1 cellular context compared by ENCODE assay signal in genomic region chr7:44796504-44797328, GRCh38.
TF ChIP-seq lines count a peak whose summit lies in the region.

Gene PPIA (plus strand): TSS chr7:44796681. CDS start chr7:44796725, 44 bp downstream.

TF ChIP-seq in HepG2, 621 proteins besides CTCF, POLR2A, EP300 and RAD21 (continued from another document and continues in another):
- TF ChIP-seq, protein P1, sequence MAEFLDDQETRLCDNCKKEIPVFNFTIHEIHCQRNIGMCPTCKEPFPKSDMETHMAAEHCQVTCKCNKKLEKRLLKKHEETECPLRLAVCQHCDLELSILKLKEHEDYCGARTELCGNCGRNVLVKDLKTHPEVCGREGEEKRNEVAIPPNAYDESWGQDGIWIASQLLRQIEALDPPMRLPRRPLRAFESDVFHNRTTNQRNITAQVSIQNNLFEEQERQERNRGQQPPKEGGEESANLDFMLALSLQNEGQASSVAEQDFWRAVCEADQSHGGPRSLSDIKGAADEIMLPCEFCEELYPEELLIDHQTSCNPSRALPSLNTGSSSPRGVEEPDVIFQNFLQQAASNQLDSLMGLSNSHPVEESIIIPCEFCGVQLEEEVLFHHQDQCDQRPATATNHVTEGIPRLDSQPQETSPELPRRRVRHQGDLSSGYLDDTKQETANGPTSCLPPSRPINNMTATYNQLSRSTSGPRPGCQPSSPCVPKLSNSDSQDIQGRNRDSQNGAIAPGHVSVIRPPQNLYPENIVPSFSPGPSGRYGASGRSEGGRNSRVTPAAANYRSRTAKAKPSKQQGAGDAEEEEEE (CRISPR knock-in tag; IDR thresholded peaks at IDR 0.05; ENCODE audit: borderline replicate concordance), result 0 out of 2 replicates have a peak, but pooled peaks have one; percentile 57
- TF ChIP-seq RBM39 (IDR thresholded peaks at IDR 0.05; ENCODE audit: low read depth, low read length, poor library complexity, severe bottlenecking) (peak; percentile 96), NR0B2 (CRISPR knock-in tag; IDR thresholded peaks at IDR 0.05) (peak; percentile 70), ISX (CRISPR knock-in tag; conservative IDR thresholded peaks at IDR 0.05) (peak; percentile 71; the same call in 1 of the 2 replicates), ARNT2 (CRISPR knock-in tag; IDR thresholded peaks at IDR 0.05; ENCODE audit: low read depth) (peak; percentile 76), MIXL1 (CRISPR knock-in tag; IDR thresholded peaks at IDR 0.05) (no peak), KLF11 (CRISPR knock-in tag; IDR thresholded peaks at IDR 0.05) (peak; percentile 24; the same call in 1 of the 2 replicates), NR2F2 (IDR thresholded peaks at IDR 0.05; ENCODE audit: borderline replicate concordance, low read depth) (no peak), ZHX2 (IDR thresholded peaks at IDR 0.05; ENCODE audit: low read depth) (no peak), ZHX2 (CRISPR knock-in tag; IDR thresholded peaks at IDR 0.05; ENCODE audit: borderline replicate concordance) (peak; percentile 86; the same call in 1 of the 2 replicates), KDM5B (CRISPR knock-in tag; IDR thresholded peaks at IDR 0.05; ENCODE audit: borderline replicate concordance) (peak; percentile 84; the same call in 1 of the 2 replicates), PAXIP1 (CRISPR knock-in tag; conservative IDR thresholded peaks at IDR 0.05) (0 out of 2 replicates have a peak, but pooled peaks have one; percentile 18), ZNF780A (CRISPR knock-in tag; IDR thresholded peaks at IDR 0.05) (0 out of 2 replicates have a peak, but pooled peaks have one; percentile 90), MEIS2 (CRISPR knock-in tag; IDR thresholded peaks at IDR 0.05) (peak; percentile 55), NBN (conservative IDR thresholded peaks at IDR 0.05) (no peak), ZNF574 (CRISPR knock-in tag; IDR thresholded peaks at IDR 0.05) (peak; percentile 67), ZNF749 (CRISPR knock-in tag; IDR thresholded peaks at IDR 0.05; ENCODE audit: borderline replicate concordance) (peak; percentile 84; the same call in 1 of the 2 replicates), ZNF549 (CRISPR knock-in tag; IDR thresholded peaks at IDR 0.05) (0 out of 2 replicates have a peak, but pooled peaks have one; percentile 68), ATAD3A (CRISPR knock-in tag; IDR thresholded peaks at IDR 0.05) (no peak), TMF1 (CRISPR knock-in tag; IDR thresholded peaks at IDR 0.05; ENCODE audit: low read depth) (peak; percentile 80; the same call in 1 of the 2 replicates), MAF1 (CRISPR knock-in tag; IDR thresholded peaks at IDR 0.05; ENCODE audit: borderline replicate concordance) (peak; percentile 88), SP2 (CRISPR knock-in tag; IDR thresholded peaks at IDR 0.05) (peak; percentile 98), HDAC1 (CRISPR knock-in tag; IDR thresholded peaks at IDR 0.05) (peak; percentile 27; the same call in 1 of the 2 replicates), ZNF562 (CRISPR knock-in tag; IDR thresholded peaks at IDR 0.05; ENCODE audit: borderline replicate concordance) (0 out of 2 replicates have a peak, but pooled peaks have one; percentile 45), ZNF615 (CRISPR knock-in tag; IDR thresholded peaks at IDR 0.05; ENCODE audit: borderline replicate concordance) (no peak), ZNF777 (CRISPR knock-in tag; IDR thresholded peaks at IDR 0.05) (peak; percentile 59; the same call in 1 of the 2 replicates), CREM (IDR thresholded peaks at IDR 0.05) (peak; percentile 62), CREM (CRISPR knock-in tag; IDR thresholded peaks at IDR 0.05) (no peak), CAMTA2 (CRISPR knock-in tag; IDR thresholded peaks at IDR 0.05; ENCODE audit: borderline replicate concordance) (peak; percentile 48; the same call in 1 of the 2 replicates), MXD1 (CRISPR knock-in tag; IDR thresholded peaks at IDR 0.05) (peak; percentile 52; the same call in 1 of the 2 replicates), ZNF781 (CRISPR knock-in tag; IDR thresholded peaks at IDR 0.05; ENCODE audit: borderline replicate concordance, not compliant biosample characterization) (peak; percentile 34), KDM2A (CRISPR knock-in tag; IDR thresholded peaks at IDR 0.05; ENCODE audit: borderline replicate concordance, low read depth) (peak; percentile 74)
- TF ChIP-seq, protein P2, sequence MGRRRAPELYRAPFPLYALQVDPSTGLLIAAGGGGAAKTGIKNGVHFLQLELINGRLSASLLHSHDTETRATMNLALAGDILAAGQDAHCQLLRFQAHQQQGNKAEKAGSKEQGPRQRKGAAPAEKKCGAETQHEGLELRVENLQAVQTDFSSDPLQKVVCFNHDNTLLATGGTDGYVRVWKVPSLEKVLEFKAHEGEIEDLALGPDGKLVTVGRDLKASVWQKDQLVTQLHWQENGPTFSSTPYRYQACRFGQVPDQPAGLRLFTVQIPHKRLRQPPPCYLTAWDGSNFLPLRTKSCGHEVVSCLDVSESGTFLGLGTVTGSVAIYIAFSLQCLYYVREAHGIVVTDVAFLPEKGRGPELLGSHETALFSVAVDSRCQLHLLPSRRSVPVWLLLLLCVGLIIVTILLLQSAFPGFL (CRISPR knock-in tag; IDR thresholded peaks at IDR 0.05), result no peak
- TF ChIP-seq, protein P3, sequence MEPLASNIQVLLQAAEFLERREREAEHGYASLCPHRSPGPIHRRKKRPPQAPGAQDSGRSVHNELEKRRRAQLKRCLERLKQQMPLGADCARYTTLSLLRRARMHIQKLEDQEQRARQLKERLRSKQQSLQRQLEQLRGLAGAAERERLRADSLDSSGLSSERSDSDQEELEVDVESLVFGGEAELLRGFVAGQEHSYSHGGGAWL (CRISPR knock-in tag; IDR thresholded peaks at IDR 0.05), result peak; percentile 88
- TF ChIP-seq, protein P4, sequence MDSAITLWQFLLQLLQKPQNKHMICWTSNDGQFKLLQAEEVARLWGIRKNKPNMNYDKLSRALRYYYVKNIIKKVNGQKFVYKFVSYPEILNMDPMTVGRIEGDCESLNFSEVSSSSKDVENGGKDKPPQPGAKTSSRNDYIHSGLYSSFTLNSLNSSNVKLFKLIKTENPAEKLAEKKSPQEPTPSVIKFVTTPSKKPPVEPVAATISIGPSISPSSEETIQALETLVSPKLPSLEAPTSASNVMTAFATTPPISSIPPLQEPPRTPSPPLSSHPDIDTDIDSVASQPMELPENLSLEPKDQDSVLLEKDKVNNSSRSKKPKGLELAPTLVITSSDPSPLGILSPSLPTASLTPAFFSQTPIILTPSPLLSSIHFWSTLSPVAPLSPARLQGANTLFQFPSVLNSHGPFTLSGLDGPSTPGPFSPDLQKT (CRISPR knock-in tag; IDR thresholded peaks at IDR 0.05; ENCODE audit: borderline replicate concordance), result peak; percentile 73; the same call in 1 of the 2 replicates
- TF ChIP-seq, protein P5, sequence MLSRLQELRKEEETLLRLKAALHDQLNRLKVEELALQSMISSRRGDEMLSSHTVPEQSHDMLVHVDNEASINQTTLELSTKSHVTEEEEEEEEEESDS (CRISPR knock-in tag; IDR thresholded peaks at IDR 0.05; ENCODE audit: borderline replicate concordance), result peak; percentile 80
- TF ChIP-seq, protein P6, sequence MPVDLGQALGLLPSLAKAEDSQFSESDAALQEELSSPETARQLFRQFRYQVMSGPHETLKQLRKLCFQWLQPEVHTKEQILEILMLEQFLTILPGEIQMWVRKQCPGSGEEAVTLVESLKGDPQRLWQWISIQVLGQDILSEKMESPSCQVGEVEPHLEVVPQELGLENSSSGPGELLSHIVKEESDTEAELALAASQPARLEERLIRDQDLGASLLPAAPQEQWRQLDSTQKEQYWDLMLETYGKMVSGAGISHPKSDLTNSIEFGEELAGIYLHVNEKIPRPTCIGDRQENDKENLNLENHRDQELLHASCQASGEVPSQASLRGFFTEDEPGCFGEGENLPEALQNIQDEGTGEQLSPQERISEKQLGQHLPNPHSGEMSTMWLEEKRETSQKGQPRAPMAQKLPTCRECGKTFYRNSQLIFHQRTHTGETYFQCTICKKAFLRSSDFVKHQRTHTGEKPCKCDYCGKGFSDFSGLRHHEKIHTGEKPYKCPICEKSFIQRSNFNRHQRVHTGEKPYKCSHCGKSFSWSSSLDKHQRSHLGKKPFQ (CRISPR knock-in tag; IDR thresholded peaks at IDR 0.05; ENCODE audit: insufficient replicate concordance), result peak; percentile 84
- TF ChIP-seq, protein P7, sequence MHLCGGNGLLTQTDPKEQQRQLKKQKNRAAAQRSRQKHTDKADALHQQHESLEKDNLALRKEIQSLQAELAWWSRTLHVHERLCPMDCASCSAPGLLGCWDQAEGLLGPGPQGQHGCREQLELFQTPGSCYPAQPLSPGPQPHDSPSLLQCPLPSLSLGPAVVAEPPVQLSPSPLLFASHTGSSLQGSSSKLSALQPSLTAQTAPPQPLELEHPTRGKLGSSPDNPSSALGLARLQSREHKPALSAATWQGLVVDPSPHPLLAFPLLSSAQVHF (CRISPR knock-in tag; IDR thresholded peaks at IDR 0.05), result peak; percentile 30; the same call in 1 of the 2 replicates
